ENCODE assay signal across 8 cellular contexts in genomic region chr18:22983175-22983574, GRCh38. TPM values are rescaled to one million over a fixed set of nuclear protein-coding genes. Genes with fewer than 3 reads are reported as not detected.
DNase-seq lines count a peak whose midpoint lies in the region; ATAC-seq and TF ChIP-seq lines count a peak whose summit lies in the region.

No MANE protein-coding gene starts in this region.

- H3K9me2 ChIP-seq in GM23338 (ENCODE audit: insufficient read depth): no peaks in the 10 kb centered on the region

- H3K9me3 Mint-ChIP-seq in GM23338: no peaks in the 10 kb centered on the region; the same call in 2 of the 3 replicates

- no peaks in the 10 kb centered on the region for H3F3A ChIP-seq in GM23338 (replicated peaks; ENCODE audit: low read depth)

- H3K27ac Mint-ChIP-seq in GM23338: no peak overlapping the region

- 0 out of 2 replicates have a peak, but pooled peaks cover 4% of the 10 kb centered on the region for H4K20me1 ChIP-seq in GM23338 (replicated peaks; ENCODE audit: insufficient read depth)

- H3K27ac ChIP-seq in GM23338 (ENCODE audit: low read depth) (no peak overlapping the region), tibial artery (no peak overlapping the region)

- H3K4me1 Mint-ChIP-seq in GM23338: peaks cover 10% of the 10 kb centered on the region; the same call in 2 of the 3 replicates

- ATAC-seq in GM23338 (no peak), SK-N-SH treated with all-trans-retinoic acid at 6 μM for 48 hours (peak; percentile 59; the same call in 2 of the 3 replicates), HG03039 (IDR thresholded peaks at IDR 0.05; ENCODE audit: unreplicated experiment) (no peak), HG03280 (IDR thresholded peaks at IDR 0.05; ENCODE audit: unreplicated experiment) (no peak)

- peaks cover 23% of the 10 kb centered on the region for H3K36me3 Mint-ChIP-seq in GM23338 (ENCODE audit: low read depth)

- H3K4me3 ChIP-seq in GM23338: no peak overlapping the region
- H3K4me3 ChIP-seq in tibial artery: no peak overlapping the region

- intact Hi-C loops in tibial artery (cut with DNase I; ENCODE audit: low total_unique reads): loop anchor here (5.0 to 10.0 kb wide), 2 partner anchors 58 to 181 kb away; no protein-coding TSS in a partner anchor

- DNase-seq in AML-193 (lab: John Stamatoyannopoulos, UW) (peak; percentile 30 to 69), GM23338 (ENCODE audit: low spot score) (peak; percentile 48), foreskin melanocyte (peak; percentile 30), tibial artery (no peak), OCI-M2 (lab: John Stamatoyannopoulos, UW; ENCODE audit: unreplicated experiment) (no peak)

- H3K4me1 ChIP-seq in GM23338 (ENCODE audit: insufficient read depth) (no peaks in the 10 kb centered on the region), tibial artery (no peaks in the 10 kb centered on the region)

- H3K79me2 ChIP-seq in GM23338 (replicated peaks; ENCODE audit: insufficient read depth): no peaks in the 10 kb centered on the region

- H3K4me2 ChIP-seq in GM23338: no peak overlapping the region

- no peak overlapping the region for H2AFZ ChIP-seq in GM23338

- H3K4me3 Mint-ChIP-seq in GM23338: no peak overlapping the region

- H3K27me3 ChIP-seq in GM23338 (ENCODE audit: insufficient read depth) (no peaks in the 10 kb centered on the region), tibial artery (no peaks in the 10 kb centered on the region)

- no peaks in the 10 kb centered on the region for H3K9me3 ChIP-seq in tibial artery

- H3K36me3 ChIP-seq in GM23338 (ENCODE audit: insufficient read depth) (no peaks in the 10 kb centered on the region), tibial artery (peaks cover 0 to 9% (median 7%) of the 10 kb centered on the region in 3 donors)

- peaks cover 3% of the 10 kb centered on the region for H3K27me3 Mint-ChIP-seq in GM23338 (ENCODE audit: insufficient read depth, low read depth, poor library complexity)

- TF ChIP-seq CTCF in GM23338 (conservative IDR thresholded peaks at IDR 0.05; ENCODE audit: low read depth in 2 of 2) (peak in 1 of 2 experiments; percentile 71; a peak in 3 of 4 replicates), tibial artery (IDR thresholded peaks at IDR 0.05) (peak; percentile 50 to 54)

TF ChIP-seq in GM23338, 12 proteins besides CTCF, POLR2A, EP300 and RAD21 (continues in another document):
- no peak for TF ChIP-seq ZNF331 (CRISPR knock-in tag; IDR thresholded peaks at IDR 0.05; ENCODE audit: low read depth)
- no peak for TF ChIP-seq NANOG (IDR thresholded peaks at IDR 0.05; ENCODE audit: borderline replicate concordance)

TF ChIP-seq in SK-N-SH treated with all-trans-retinoic acid at 6 μM for 48 hours, 23 proteins besides CTCF, POLR2A, EP300 and RAD21:
- TF ChIP-seq PPARA (CRISPR knock-in tag; IDR thresholded peaks at IDR 0.05; ENCODE audit: borderline replicate concordance) (no peak), ZNF565 (CRISPR knock-in tag; conservative IDR thresholded peaks at IDR 0.05; ENCODE audit: low read depth) (no peak), BACH2 (CRISPR knock-in tag; IDR thresholded peaks at IDR 0.05; ENCODE audit: borderline replicate concordance) (no peak), ZNF70 (CRISPR knock-in tag; IDR thresholded peaks at IDR 0.05) (no peak), PATZ1 (CRISPR knock-in tag; IDR thresholded peaks at IDR 0.05; ENCODE audit: borderline replicate concordance) (no peak)

RNA-seq across cellular contexts. Expression of gene RBBP8, which starts 50.0 kb away (rescaled TPM):
- 49.2 and 53.3 TPM in 2 replicates for total RNA-seq in GM23338 (2014; rRNA removed; shearing (Covaris generic))
- 48.9 and 55.6 TPM in 2 replicates for polyA plus RNA-seq in GM23338 (2016; fragmentation: Nextera tagmentation; extraction: Ambion mirVana)

Comparison
In these comparisons a context has a peak if more than half of its experiments do, and no peak if none do; other contexts are left out.
1. DNase-seq: peak in AML-193 (2 of 2), GM23338 (single experiment) and foreskin melanocyte (single experiment); none in tibial artery (0 of 2) and OCI-M2 (single experiment).